8 cellular contexts compared by ENCODE assay signal in genomic region chr7:27129729-27130539, GRCh38. TPM values are rescaled to one million over a fixed set of nuclear protein-coding genes. Genes with fewer than 3 reads are reported as not detected.
A peak's percentile ranks its signal among the peaks of the same experiment; 100 is the strongest.
DNase-seq lines count a peak whose midpoint lies in the region; ATAC-seq and TF ChIP-seq lines count a peak whose summit lies in the region.

No MANE protein-coding gene starts in this region.

- H3K4me3 ChIP-seq in PC-3 (ENCODE audit: low read length): peak overlapping the region; percentile 77
- peak overlapping the region; percentile 62 to 74 for H3K4me3 ChIP-seq in prostate gland

- CTCF ChIA-PET in PC-3 (lab: Charles Lee): no interaction called here

- POLR2A ChIA-PET in PC-3 (lab: Charles Lee; ENCODE audit: unreplicated experiment): interaction anchor here (0.6 kb wide), 1 partner anchor 715 kb away, joined by 4 read pairs; no protein-coding TSS in a partner anchor

- H3K27me3 ChIP-seq in PC-3 (ENCODE audit: low read length): no peaks in the 10 kb centered on the region
- H3K27me3 ChIP-seq in foreskin keratinocyte: no peaks in the 10 kb centered on the region
- no peaks in the 10 kb centered on the region for H3K27me3 ChIP-seq in prostate gland (replicated peaks; ENCODE audit: insufficient read depth)

- BruUV-seq in PC-3 (replicated peaks; lab: Mats Ljungman, UMichigan): no TSS peak

- ATAC-seq in PC-3 (peak; percentile 44), foreskin keratinocyte (peak; percentile 50), GM21381 (IDR thresholded peaks at IDR 0.05; ENCODE audit: unreplicated experiment) (no peak)

- H3K36me3 ChIP-seq in PC-3 (ENCODE audit: low read depth, low read length) (no peaks in the 10 kb centered on the region), prostate gland (no peaks in the 10 kb centered on the region)

- TF ChIP-seq CTCF in PC-3 (conservative IDR thresholded peaks at IDR 0.05; ENCODE audit: low read depth, low read length): peak; percentile 44; the same call in 1 of the 2 replicates
- peak; percentile 51 for TF ChIP-seq CTCF in foreskin keratinocyte (conservative IDR thresholded peaks at IDR 0.05)
- peak in 1 of 4 experiments; percentile 54 for TF ChIP-seq CTCF in prostate gland (IDR thresholded peaks at IDR 0.05)

- peak overlapping the region; percentile 78 for H2AFZ ChIP-seq in PC-3 (ENCODE audit: low read length)

- no peaks in the 10 kb centered on the region for H3F3A ChIP-seq in PC-3 (ENCODE audit: low read length, unreplicated experiment)

- DNase-seq in ELR (ENCODE audit: low read depth) (peak; percentile 68), PC-3 (peak; percentile 52), foreskin keratinocyte (no peak), prostate gland (ENCODE audit: low spot score) (no peak), HPDE6-E6E7 (ENCODE audit: extremely low spot score) (no peak), CD1c-positive myeloid dendritic cell (ENCODE audit: extremely low spot score) (no peak)
- DNase-seq in effector CD4-positive, alpha-beta T cell: no peak

- TF ChIP-seq POLR2A in prostate gland (IDR thresholded peaks at IDR 0.05): no peak

- H3K9me3 ChIP-seq in PC-3 (ENCODE audit: low read length): no peaks in the 10 kb centered on the region
- H3K9me3 ChIP-seq in prostate gland: no peaks in the 10 kb centered on the region

- intact Hi-C loops in PC-3 (cut with micrococcal nuclease): no loop called here
- intact Hi-C loops in prostate gland (cut with DNase I): loop anchor here (5.0 kb wide), 1 partner anchor 268 kb away; the partner anchor contains the start of gene SKAP2

- no peaks in the 10 kb centered on the region for H3K9me2 ChIP-seq in PC-3 (replicated peaks; ENCODE audit: low read length)

- peaks cover 34% of the 10 kb centered on the region for H3K4me1 ChIP-seq in PC-3 (ENCODE audit: insufficient read depth, low read length)
- H3K4me1 ChIP-seq in foreskin keratinocyte: peaks cover 10% of the 10 kb centered on the region
- peaks cover 6% of the 10 kb centered on the region for H3K4me1 ChIP-seq in prostate gland (replicated peaks)

- peak overlapping the region; percentile 88 for H3K4me2 ChIP-seq in PC-3 (ENCODE audit: low read length)

- H4K20me1 ChIP-seq in PC-3 (ENCODE audit: low read length): no peaks in the 10 kb centered on the region

- H3K27ac ChIP-seq in PC-3 (ENCODE audit: low read length) (peak overlapping the region; percentile 49), foreskin keratinocyte (peak overlapping the region; percentile 71), prostate gland (peak overlapping the region; percentile 64 to 82)

- peak overlapping the region; percentile 80 for H3K9ac ChIP-seq in PC-3 (ENCODE audit: low read length)

- peaks cover 40% of the 10 kb centered on the region for H3K79me2 ChIP-seq in PC-3 (ENCODE audit: low read length)

- WGBS in prostate gland: 9% methylated on average over 59 of the region's 72 CpGs

RNA-seq across cellular contexts. Expression of gene HOXA4, which starts 0.6 kb away (rescaled TPM):
- total RNA-seq in PC-3 (2014; rRNA removed) (2.3 and 5.1 TPM in 2 replicates), foreskin keratinocyte (0.82 and 1.6 TPM in 2 replicates), prostate gland (1 to 10 TPM; 1.4 to 1.8 TPM)
- polyA plus RNA-seq in foreskin keratinocyte: 1.3 and 2.3 TPM in 2 replicates

RNA-seq across cellular contexts. Expression of gene HOXA5, which starts 13.5 kb away (rescaled TPM):
- total RNA-seq in PC-3 (2014; rRNA removed): 7.0 and 7.5 TPM in 2 replicates
- total RNA-seq in foreskin keratinocyte: 3.8 and 4.3 TPM in 2 replicates
- polyA plus RNA-seq in foreskin keratinocyte: 2.4 and 3.0 TPM in 2 replicates
- total RNA-seq in prostate gland: 10 to 100 TPM in 1 of 2 donors, 1 to 10 TPM in 1; 3.7 to 12.9 TPM

RNA-seq across cellular contexts. Expression of gene HOXA6, which starts 17.6 kb away (rescaled TPM):
- total RNA-seq in PC-3 (2014; rRNA removed) (6.9 and 8.3 TPM in 2 replicates), foreskin keratinocyte (2.6 and 3.4 TPM in 2 replicates), prostate gland (1 to 10 TPM; 6.9 to 7.5 TPM)
- 0.31 and 0.40 TPM in 2 replicates for polyA plus RNA-seq in foreskin keratinocyte

RNA-seq across cellular contexts. Expression of gene HOXA3, which starts 22.4 kb away (rescaled TPM):
- total RNA-seq in PC-3 (2014; rRNA removed) (4.5 and 13.8 TPM in 2 replicates), foreskin keratinocyte (1.2 and 2.1 TPM in 2 replicates), prostate gland (1 to 10 TPM; 2.8 to 3.1 TPM)
- 1.0 and 1.4 TPM in 2 replicates for polyA plus RNA-seq in foreskin keratinocyte

RNA-seq across cellular contexts. Expression of gene HOXA7, which starts 26.5 kb away (rescaled TPM):
- 2.6 and 2.8 TPM in 2 replicates for total RNA-seq in PC-3 (2014; rRNA removed)
- total RNA-seq in foreskin keratinocyte: 13.1 and 13.3 TPM in 2 replicates
- polyA plus RNA-seq in foreskin keratinocyte: 14.5 and 15.6 TPM in 2 replicates
- 1 to 10 TPM; 2.2 to 4.6 TPM for total RNA-seq in prostate gland

Comparison
In these comparisons a context has a peak if more than half of its experiments do, and no peak if none do; other contexts are left out.
1. DNase-seq: peak in ELR (single experiment) and PC-3 (single experiment); none in foreskin keratinocyte (0 of 2), prostate gland (single experiment), HPDE6-E6E7 (single experiment), effector CD4-positive, alpha-beta T cell (single experiment) and CD1c-positive myeloid dendritic cell (single experiment).
2. Peak in every context shown above with its lines, with median percentiles within 50 percentile points of each other: H3K27ac ChIP-seq.